21 cellular contexts compared by ENCODE assay signal in the genomic region with DNA sequence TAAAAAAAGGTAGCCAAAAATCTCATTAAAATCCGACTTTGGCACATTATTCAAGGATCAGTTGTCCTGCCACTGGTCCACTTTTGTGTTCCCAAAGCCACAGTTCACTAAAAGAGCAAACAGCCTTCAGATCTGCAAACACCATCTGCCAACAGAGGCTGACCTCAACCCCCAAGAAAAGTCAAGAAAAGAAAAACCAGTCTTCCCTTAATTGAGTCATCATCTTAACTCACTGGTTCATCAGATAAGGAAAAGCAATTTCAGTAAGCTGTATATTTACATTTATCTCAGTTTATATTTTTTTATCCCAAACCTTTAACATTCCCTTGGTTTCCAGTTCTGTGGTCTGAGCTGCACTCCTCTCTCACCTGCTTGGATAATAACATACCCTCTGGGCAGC. TPM values are rescaled to one million over a fixed set of nuclear protein-coding genes. Genes with fewer than 3 reads are reported as not detected.
DNase-seq lines count a peak whose midpoint lies in the region; ATAC-seq and TF ChIP-seq lines count a peak whose summit lies in the region.
"Had no signal": no experiment of that assay in that cellular context is flagged by ENCODE, and none has a peak within 500 bp of the region (broad histone marks: within the 10 kb centered on the region; RNA-seq: fewer than 3 reads in every experiment).

No MANE protein-coding gene starts in this region.

- no peaks in the 10 kb centered on the region for H3K36me3 Mint-ChIP-seq in activated T-cell treated with anti-CD3 and anti-CD28 coated beads, Interleukin-2, amount 50 U/mL, for 72 hours (ENCODE audit: insufficient read depth in 2 of 2)
- H3K36me3 Mint-ChIP-seq: activated CD4-positive, alpha-beta memory T cell treated with anti-CD3 and anti-CD28 coated beads for 36 hours; CD8-positive, alpha-beta memory T cell; stimulated activated naive B cell treated with anti-CD40 and anti-IgM and Interleukin-4, amounts not matched to agents 10 μg/mL and 1 μg/mL and 100 μg/mL, for 72 hours had no signal

- no peaks in the 10 kb centered on the region for H3K4me1 Mint-ChIP-seq in activated T-cell treated with anti-CD3 and anti-CD28 coated beads, Interleukin-2, amount 50 U/mL, for 72 hours (ENCODE audit: low read depth)
- H3K4me1 Mint-ChIP-seq: CD8-positive, alpha-beta memory T cell; H9 had no signal

- H3K27ac ChIP-seq in RWPE2 (ENCODE audit: poor library complexity, severe bottlenecking), result no peak overlapping the region
- H3K27ac ChIP-seq: gastrocnemius medialis, left ventricle myocardium inferior, neutrophil, tibial artery had no signal

- DNase-seq in A172 (ENCODE audit: low spot score), result peak; percentile 27
- peak; percentile 41 for DNase-seq in H4 (ENCODE audit: low spot score)
- DNase-seq in RWPE2 (ENCODE audit: low spot score), result no peak
- DNase-seq in iris pigment epithelial cell (ENCODE audit: low read depth), result peak; percentile 43
- DNase-seq in NOMO-1 treated with dmso at 0.1 percent for 144 hours (lab: John Stamatoyannopoulos, UW; ENCODE audit: unreplicated experiment), result no peak
- DNase-seq in activated T-cell treated with anti-CD3 and anti-CD28 coated beads, Interleukin-2, amount 50 U/mL, for 72 hours, result no peak
- no peak for DNase-seq in head of caudate nucleus
- DNase-seq: activated CD4-positive, alpha-beta memory T cell treated with anti-CD3 and anti-CD28 coated beads for 36 hours; activated naive CD4-positive, alpha-beta T cell treated with anti-CD3 and anti-CD28 coated beads for 36 hours; body of pancreas; CD8-positive, alpha-beta memory T cell; gastrocnemius medialis; H9; left ventricle myocardium inferior; NCI-H1105; stimulated activated CD4-positive, alpha-beta T cell treated with anti-CD3 and anti-CD28 coated beads, Interleukin-15, amount 100 ng/mL, for 24 hours; stimulated activated naive B cell treated with anti-CD40 and anti-IgM and Interleukin-4, amounts not matched to agents 10 μg/mL and 1 μg/mL and 100 μg/mL, for 72 hours; tibial artery had no signal

- peaks cover 7% of the 10 kb centered on the region for H3K4me1 ChIP-seq in RWPE2 (ENCODE audit: insufficient read depth, poor library complexity, severe bottlenecking)
- H3K4me1 ChIP-seq: gastrocnemius medialis, tibial artery had no signal

- ATAC-seq in RWPE2 (ENCODE audit: low read depth), result 0 out of 3 replicates have a peak, but pooled peaks have one; percentile 35
- ATAC-seq in HG02678 (IDR thresholded peaks at IDR 0.05; ENCODE audit: unreplicated experiment), result no peak
- ATAC-seq in activated T-cell treated with anti-CD3 and anti-CD28 coated beads, Interleukin-2, amount 50 U/mL, for 72 hours (replicated peaks in 1 of 2), result no peak
- ATAC-seq: body of pancreas; gastrocnemius medialis; K562; stimulated activated naive B cell treated with anti-CD40 and anti-IgM and Interleukin-4, amounts not matched to agents 10 μg/mL and 1 μg/mL and 100 μg/mL, for 72 hours had no signal

- intact Hi-C loops in head of caudate nucleus (cut with DNase I), result no loop called here

- H3K4me3 ChIP-seq in RWPE2 (ENCODE audit: severe bottlenecking), result no peak overlapping the region
- H3K4me3 ChIP-seq: body of pancreas, gastrocnemius medialis, K562, left ventricle myocardium inferior, tibial artery had no signal

- no peak for TF ChIP-seq CTCF in RWPE2 (IDR thresholded peaks at IDR 0.05; ENCODE audit: poor library complexity, severe bottlenecking)

- H3K36me3 ChIP-seq in RWPE2 (ENCODE audit: low read depth), result no peaks in the 10 kb centered on the region
- H3K36me3 ChIP-seq: gastrocnemius medialis, left ventricle myocardium inferior, neutrophil, tibial artery had no signal

- H3K9me3 ChIP-seq in RWPE2 (ENCODE audit: severe bottlenecking), result no peaks in the 10 kb centered on the region
- H3K9me3 ChIP-seq: body of pancreas, gastrocnemius medialis, left ventricle myocardium inferior, neutrophil, tibial artery had no signal

- no peaks in the 10 kb centered on the region for H3K9me3 Mint-ChIP-seq in activated T-cell treated with anti-CD3 and anti-CD28 coated beads, Interleukin-2, amount 50 U/mL, for 72 hours
- H3K9me3 Mint-ChIP-seq: activated CD4-positive, alpha-beta memory T cell treated with anti-CD3 and anti-CD28 coated beads for 36 hours had no signal

- H3K27me3 Mint-ChIP-seq in activated T-cell treated with anti-CD3 and anti-CD28 coated beads, Interleukin-2, amount 50 U/mL, for 72 hours (ENCODE audit: low read depth), result no peaks in the 10 kb centered on the region
- H3K27me3 Mint-ChIP-seq: activated CD4-positive, alpha-beta memory T cell treated with anti-CD3 and anti-CD28 coated beads for 36 hours; CD8-positive, alpha-beta memory T cell had no signal

- no peak overlapping the region for H3K27ac Mint-ChIP-seq in activated T-cell treated with anti-CD3 and anti-CD28 coated beads, Interleukin-2, amount 50 U/mL, for 72 hours
- H3K27ac Mint-ChIP-seq: activated CD4-positive, alpha-beta memory T cell treated with anti-CD3 and anti-CD28 coated beads for 36 hours; activated naive CD4-positive, alpha-beta T cell treated with anti-CD3 and anti-CD28 coated beads for 36 hours; CD8-positive, alpha-beta memory T cell; H9; stimulated activated naive B cell treated with anti-CD40 and anti-IgM and Interleukin-4, amounts not matched to agents 10 μg/mL and 1 μg/mL and 100 μg/mL, for 72 hours had no signal

- no peak overlapping the region for H3K4me3 Mint-ChIP-seq in activated T-cell treated with anti-CD3 and anti-CD28 coated beads, Interleukin-2, amount 50 U/mL, for 72 hours
- H3K4me3 Mint-ChIP-seq: activated CD4-positive, alpha-beta memory T cell treated with anti-CD3 and anti-CD28 coated beads for 36 hours; activated naive CD4-positive, alpha-beta T cell treated with anti-CD3 and anti-CD28 coated beads for 36 hours; CD8-positive, alpha-beta memory T cell; H9; stimulated activated naive B cell treated with anti-CD40 and anti-IgM and Interleukin-4, amounts not matched to agents 10 μg/mL and 1 μg/mL and 100 μg/mL, for 72 hours had no signal

- no peaks in the 10 kb centered on the region for H3K27me3 ChIP-seq in RWPE2 (ENCODE audit: insufficient read depth, poor library complexity, severe bottlenecking)
- H3K27me3 ChIP-seq: body of pancreas, gastrocnemius medialis, neutrophil, tibial artery had no signal

RNA-seq across cellular contexts. Expression of a gene that starts 21.2 kb away (rescaled TPM):
- 3.0 and 4.0 TPM in 2 replicates for total RNA-seq in A172 (2014; rRNA removed; shearing (Covaris generic))
- 0.08 TPM in 1 of 2 replicates, not detected in the other for total RNA-seq in H4 (2014; rRNA removed; shearing (Covaris generic))
- total RNA-seq in activated T-cell treated with anti-CD3 and anti-CD28 coated beads, Interleukin-2, amount 50 U/mL, for 72 hours, result not detected
- total RNA-seq: activated CD4-positive, alpha-beta memory T cell treated with anti-CD3 and anti-CD28 coated beads for 36 hours; activated naive CD4-positive, alpha-beta T cell treated with anti-CD3 and anti-CD28 coated beads for 36 hours; CD8-positive, alpha-beta memory T cell had no signal

Comparison
In these comparisons a context has a peak if more than half of its experiments do, and no peak if none do; other contexts are left out.
1. DNase-seq: peak in A172 (single experiment), H4 (single experiment) and iris pigment epithelial cell (single experiment); none in RWPE2 (single experiment), NOMO-1 treated with dmso at 0.1 percent for 144 hours (single experiment), activated T-cell treated with anti-CD3 and anti-CD28 coated beads, Interleukin-2, amount 50 U/mL, for 72 hours (0 of 2) and head of caudate nucleus (0 of 42).